In the genomic region with DNA sequence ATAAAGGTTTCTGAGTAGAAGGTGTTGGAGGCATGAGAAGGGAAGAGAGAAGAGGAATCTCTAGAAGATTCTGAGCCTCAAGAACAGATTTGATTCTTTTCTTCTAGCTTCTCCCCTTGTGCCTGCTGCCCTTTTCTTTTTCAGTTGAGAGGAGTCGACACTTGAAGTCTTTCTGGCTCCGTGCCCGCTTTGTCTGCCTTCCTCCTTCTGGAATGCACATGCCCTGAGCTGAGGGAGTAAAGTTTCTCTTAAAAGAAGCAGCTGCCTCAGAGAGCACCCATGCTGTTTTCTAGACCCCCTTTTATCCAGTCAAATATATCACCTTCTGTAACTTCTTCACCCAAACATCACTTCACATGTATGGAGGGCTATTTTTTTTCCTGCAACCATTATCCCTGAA, we compare ENCODE assay signal across 8 cellular contexts. TPM values are rescaled to one million over a fixed set of nuclear protein-coding genes. Genes with fewer than 3 reads are reported as not detected.
DNase-seq lines count a peak whose midpoint lies in the region; ATAC-seq and TF ChIP-seq lines count a peak whose summit lies in the region.

No MANE protein-coding gene starts in this region.

- no peak overlapping the region for H3K27ac ChIP-seq in esophagus muscularis mucosa (replicated peaks in 1 of 4)

- TF ChIP-seq CTCF in esophagus muscularis mucosa (IDR thresholded peaks at IDR 0.05): no peak

- WGBS in esophagus muscularis mucosa: 13% methylated on average over 3 of the region's 3 CpGs

- no peak for TF ChIP-seq POLR2A in esophagus muscularis mucosa (IDR thresholded peaks at IDR 0.05; ENCODE audit: low read depth)

- peaks cover 26% of the 10 kb centered on the region for H3K27me3 Mint-ChIP-seq in activated CD4-positive, alpha-beta memory T cell treated with anti-CD3 and anti-CD28 coated beads for 36 hours
- peaks cover 0 to 23% (median 0%) of the 10 kb centered on the region in 3 donors for H3K27me3 Mint-ChIP-seq in immature natural killer cell (ENCODE audit: low read depth in 3 of 3)

- DNase-seq in HCEC 1CT: peak; percentile 14
- DNase-seq in SK-MEL-5 (ENCODE audit: low read depth, low spot score): peak; percentile 60
- peak; percentile 45 for DNase-seq in globus pallidus (ENCODE audit: low spot score)
- peak; percentile 86 for DNase-seq in sciatic nerve (ENCODE audit: low spot score)
- no peak for DNase-seq in activated CD4-positive, alpha-beta memory T cell treated with anti-CD3 and anti-CD28 coated beads for 36 hours
- no peak for DNase-seq in immature natural killer cell
- no peak for DNase-seq in stimulated activated CD4-positive, alpha-beta T cell treated with anti-CD3 and anti-CD28 coated beads, Interleukin-1b, Interleukin-23, amount 100 ng/mL, for 48 hours
- DNase-seq in esophagus muscularis mucosa (ENCODE audit: extremely low spot score): no peak

- no peaks in the 10 kb centered on the region for H3K36me3 ChIP-seq in esophagus muscularis mucosa

- TF ChIP-seq EP300 in esophagus muscularis mucosa (IDR thresholded peaks at IDR 0.05): no peak

- H3K4me1 Mint-ChIP-seq in activated CD4-positive, alpha-beta memory T cell treated with anti-CD3 and anti-CD28 coated beads for 36 hours (ENCODE audit: low read depth): no peaks in the 10 kb centered on the region
- H3K4me1 Mint-ChIP-seq in immature natural killer cell: no peaks in the 10 kb centered on the region

- H3K36me3 Mint-ChIP-seq in activated CD4-positive, alpha-beta memory T cell treated with anti-CD3 and anti-CD28 coated beads for 36 hours: no peaks in the 10 kb centered on the region
- H3K36me3 Mint-ChIP-seq in immature natural killer cell: no peaks in the 10 kb centered on the region

- no peaks in the 10 kb centered on the region for H3K9me3 ChIP-seq in esophagus muscularis mucosa

- H3K4me1 ChIP-seq in esophagus muscularis mucosa: peaks cover 0 to 6% (median 5%) of the 10 kb centered on the region in 4 donors

- in situ Hi-C loops in SK-MEL-5 (cut with HindIII; ENCODE audit: low pct_unique_long_range_greater_than_20kb, low sequenced_read_pairs): no loop called here

- POLR2A ChIA-PET in activated CD4-positive, alpha-beta memory T cell treated with anti-CD3 and anti-CD28 coated beads for 36 hours (lab: Charles Lee): no interaction called here

- intact Hi-C loops in sciatic nerve (cut with DNase I): no loop called here
- intact Hi-C loops in activated CD4-positive, alpha-beta memory T cell treated with anti-CD3 and anti-CD28 coated beads for 36 hours (cut with micrococcal nuclease): no loop called here
- intact Hi-C loops in esophagus muscularis mucosa (cut with DNase I): loop anchor here (10.0 kb wide), 1 partner anchor 369 kb away; no protein-coding TSS in a partner anchor

- no peaks in the 10 kb centered on the region for H3K9me3 Mint-ChIP-seq in activated CD4-positive, alpha-beta memory T cell treated with anti-CD3 and anti-CD28 coated beads for 36 hours
- H3K9me3 Mint-ChIP-seq in immature natural killer cell: no peaks in the 10 kb centered on the region

- no peak overlapping the region for H3K27ac Mint-ChIP-seq in activated CD4-positive, alpha-beta memory T cell treated with anti-CD3 and anti-CD28 coated beads for 36 hours
- no peak overlapping the region for H3K27ac Mint-ChIP-seq in immature natural killer cell

- H3K27me3 ChIP-seq in esophagus muscularis mucosa: no peaks in the 10 kb centered on the region

- H3K4me3 Mint-ChIP-seq in activated CD4-positive, alpha-beta memory T cell treated with anti-CD3 and anti-CD28 coated beads for 36 hours: no peak overlapping the region
- H3K4me3 Mint-ChIP-seq in immature natural killer cell: no peak overlapping the region

- no peak for ATAC-seq in sciatic nerve

- CTCF ChIA-PET in activated CD4-positive, alpha-beta memory T cell treated with anti-CD3 and anti-CD28 coated beads for 36 hours (lab: Charles Lee): no interaction called here

- H3K4me3 ChIP-seq in esophagus muscularis mucosa: no peak overlapping the region

RNA-seq across cellular contexts. Expression of a gene that starts 13.7 kb away (rescaled TPM):
- not detected in 2 replicates for total RNA-seq in SK-MEL-5 (2014; rRNA removed; shearing (Covaris generic))
- polyA plus RNA-seq in SK-MEL-5 (2015; cell fraction: cytosol; rRNA removed): not detected in 2 replicates
- polyA plus RNA-seq in SK-MEL-5 (2015; cell fraction: nucleus; rRNA removed): not detected in 2 replicates
- total RNA-seq in sciatic nerve (not detected), esophagus muscularis mucosa (not detected)
- total RNA-seq in activated CD4-positive, alpha-beta memory T cell treated with anti-CD3 and anti-CD28 coated beads for 36 hours: not detected
- polyA plus RNA-seq in immature natural killer cell: not detected

RNA-seq across cellular contexts. Expression of a gene that starts 17.8 kb away (rescaled TPM):
- 0.58 and 0.67 TPM in 2 replicates for total RNA-seq in SK-MEL-5 (2014; rRNA removed; shearing (Covaris generic))
- 0.46 and 1.2 TPM in 2 replicates for polyA plus RNA-seq in SK-MEL-5 (2015; cell fraction: cytosol; rRNA removed)
- 0.63 and 0.84 TPM in 2 replicates for polyA plus RNA-seq in SK-MEL-5 (2015; cell fraction: nucleus; rRNA removed)
- total RNA-seq in sciatic nerve (7.2 TPM), esophagus muscularis mucosa (1 to 10 TPM; 5.5 to 8.8 (median 7.2) TPM)
- total RNA-seq in activated CD4-positive, alpha-beta memory T cell treated with anti-CD3 and anti-CD28 coated beads for 36 hours: 1 to 10 TPM; 3.6 to 3.9 TPM
- 1 to 10 TPM; 1.3 to 2.4 (median 1.4) TPM for polyA plus RNA-seq in immature natural killer cell

RNA-seq across cellular contexts. Expression of a gene that starts 32.1 kb away (rescaled TPM):
- total RNA-seq in SK-MEL-5 (2014; rRNA removed; shearing (Covaris generic)): 19.7 and 22.1 TPM in 2 replicates
- polyA plus RNA-seq in SK-MEL-5 (2015; cell fraction: cytosol; rRNA removed): 7.5 and 11.2 TPM in 2 replicates
- polyA plus RNA-seq in SK-MEL-5 (2015; cell fraction: nucleus; rRNA removed): 80.2 and 119 TPM in 2 replicates
- total RNA-seq in sciatic nerve: 14.1 TPM
- 10 to 100 TPM; 18.6 to 19.2 TPM for total RNA-seq in activated CD4-positive, alpha-beta memory T cell treated with anti-CD3 and anti-CD28 coated beads for 36 hours
- polyA plus RNA-seq in immature natural killer cell: 10 to 100 TPM; 19.4 to 26.4 (median 19.9) TPM
- 10 to 100 TPM; 16.2 to 20.8 (median 18.0) TPM for total RNA-seq in esophagus muscularis mucosa

RNA-seq across cellular contexts. Expression of a gene that starts 32.3 kb away (rescaled TPM):
- total RNA-seq in SK-MEL-5 (2014; rRNA removed; shearing (Covaris generic)): 16.0 and 18.4 TPM in 2 replicates
- 9.5 and 12.9 TPM in 2 replicates for polyA plus RNA-seq in SK-MEL-5 (2015; cell fraction: cytosol; rRNA removed)
- 40.4 and 53.9 TPM in 2 replicates for polyA plus RNA-seq in SK-MEL-5 (2015; cell fraction: nucleus; rRNA removed)
- total RNA-seq in sciatic nerve (30.7 TPM), esophagus muscularis mucosa (10 to 100 TPM in 3 of 4 donors, 1 to 10 TPM in 1; 9.9 to 12.9 (median 11.2) TPM)
- total RNA-seq in activated CD4-positive, alpha-beta memory T cell treated with anti-CD3 and anti-CD28 coated beads for 36 hours: 10 to 100 TPM; 43.4 to 47.6 TPM
- polyA plus RNA-seq in immature natural killer cell: 10 to 100 TPM in 1 of 3 donors, 1 to 10 TPM in 2; 9.1 to 20.1 (median 9.6) TPM

RNA-seq across cellular contexts. Expression of a gene that starts 41.2 kb away (rescaled TPM):
- 0.16 TPM in 1 of 2 replicates, not detected in the other for total RNA-seq in SK-MEL-5 (2014; rRNA removed; shearing (Covaris generic))
- polyA plus RNA-seq in SK-MEL-5 (2015; cell fraction: cytosol; rRNA removed): 0.14 TPM in 2 replicates
- not detected in 2 replicates for polyA plus RNA-seq in SK-MEL-5 (2015; cell fraction: nucleus; rRNA removed)
- total RNA-seq in sciatic nerve: 7.8 TPM
- total RNA-seq in activated CD4-positive, alpha-beta memory T cell treated with anti-CD3 and anti-CD28 coated beads for 36 hours: under 1 TPM; 0.29 to 0.90 TPM
- polyA plus RNA-seq in immature natural killer cell: under 1 TPM in 1 of 3 donors, not detected in 2; 0.85 TPM
- total RNA-seq in esophagus muscularis mucosa: 1 to 10 TPM; 3.2 to 4.5 (median 4.1) TPM

Comparison
In these comparisons a context has a peak if more than half of its experiments do, and no peak if none do; other contexts are left out.
1. DNase-seq: peak in HCEC 1CT (single experiment), SK-MEL-5 (single experiment), globus pallidus (single experiment) and sciatic nerve (single experiment); none in activated CD4-positive, alpha-beta memory T cell treated with anti-CD3 and anti-CD28 coated beads for 36 hours (single experiment), immature natural killer cell (0 of 3), stimulated activated CD4-positive, alpha-beta T cell treated with anti-CD3 and anti-CD28 coated beads, Interleukin-1b, Interleukin-23, amount 100 ng/mL, for 48 hours (single experiment) and esophagus muscularis mucosa (single experiment).